ENCODE assay signal across 1 cellular context in the genomic region with DNA sequence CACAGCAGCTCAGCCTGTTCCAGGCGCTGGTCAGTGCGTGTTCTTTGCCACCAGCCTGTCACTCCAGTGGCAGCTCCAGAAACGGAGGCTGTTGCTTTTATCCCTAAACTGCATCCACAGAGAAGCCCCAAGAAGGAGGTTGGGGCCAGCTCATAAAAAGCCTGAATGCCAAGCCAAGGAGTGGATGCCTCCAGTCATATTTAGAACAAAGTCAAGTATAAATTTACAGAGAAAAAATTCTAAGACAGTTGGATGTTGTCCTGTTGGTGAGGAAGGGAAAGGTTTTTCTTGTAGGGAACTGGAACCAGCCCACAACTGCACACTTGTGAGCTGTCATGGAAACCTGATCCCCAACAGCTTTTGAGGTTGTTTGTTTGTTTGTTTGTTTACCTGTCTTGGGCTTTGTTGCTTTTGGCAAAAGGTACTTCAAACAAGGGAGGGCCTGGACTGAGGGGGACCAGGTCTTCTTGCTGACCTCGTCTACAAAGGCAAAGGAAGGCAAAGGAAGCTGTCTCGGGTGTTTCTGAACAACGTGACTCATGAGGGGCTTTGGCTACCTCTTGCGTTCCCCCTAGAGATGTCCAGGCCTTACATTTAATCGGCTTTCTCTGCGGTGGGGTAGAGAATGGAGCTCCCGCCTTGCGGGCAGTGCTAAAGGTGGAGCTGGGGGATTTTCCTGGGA.
TF ChIP-seq lines count a peak whose summit lies in the region.

No MANE protein-coding gene starts in this region.

TF ChIP-seq in H1, 55 proteins besides CTCF, POLR2A, EP300 and RAD21:
- TF ChIP-seq TEAD4 (IDR thresholded peaks at IDR 0.05; ENCODE audit: low read depth, low read length) (no peak), TBP (IDR thresholded peaks at IDR 0.05; ENCODE audit: low read depth, low read length) (no peak), JUND (IDR thresholded peaks at IDR 0.05; ENCODE audit: low read length) (no peak), CTBP2 (IDR thresholded peaks at IDR 0.05; ENCODE audit: borderline replicate concordance, insufficient read depth, insufficient read length, low read length) (no peak), JUN (IDR thresholded peaks at IDR 0.05; ENCODE audit: low read depth, low read length) (no peak), SIN3A (conservative IDR thresholded peaks at IDR 0.05 in 1 of 2, IDR thresholded peaks at IDR 0.05 in 1 of 2; ENCODE audit: low read depth in 1 of 2, low read length in 2 of 2) (no peak), RBBP5 (IDR thresholded peaks at IDR 0.05; ENCODE audit: borderline replicate concordance, low read depth, low read length) (no peak), POU5F1 (IDR thresholded peaks at IDR 0.05; ENCODE audit: low read depth, low read length) (no peak), RXRA (IDR thresholded peaks at IDR 0.05; ENCODE audit: insufficient read depth, low read depth, low read length) (no peak), GTF2F1 (IDR thresholded peaks at IDR 0.05; ENCODE audit: borderline replicate concordance, low read depth, low read length) (no peak), CREB1 (IDR thresholded peaks at IDR 0.05) (no peak)
